Comparison of ENCODE assay signal across 8 cellular contexts in the genomic region with DNA sequence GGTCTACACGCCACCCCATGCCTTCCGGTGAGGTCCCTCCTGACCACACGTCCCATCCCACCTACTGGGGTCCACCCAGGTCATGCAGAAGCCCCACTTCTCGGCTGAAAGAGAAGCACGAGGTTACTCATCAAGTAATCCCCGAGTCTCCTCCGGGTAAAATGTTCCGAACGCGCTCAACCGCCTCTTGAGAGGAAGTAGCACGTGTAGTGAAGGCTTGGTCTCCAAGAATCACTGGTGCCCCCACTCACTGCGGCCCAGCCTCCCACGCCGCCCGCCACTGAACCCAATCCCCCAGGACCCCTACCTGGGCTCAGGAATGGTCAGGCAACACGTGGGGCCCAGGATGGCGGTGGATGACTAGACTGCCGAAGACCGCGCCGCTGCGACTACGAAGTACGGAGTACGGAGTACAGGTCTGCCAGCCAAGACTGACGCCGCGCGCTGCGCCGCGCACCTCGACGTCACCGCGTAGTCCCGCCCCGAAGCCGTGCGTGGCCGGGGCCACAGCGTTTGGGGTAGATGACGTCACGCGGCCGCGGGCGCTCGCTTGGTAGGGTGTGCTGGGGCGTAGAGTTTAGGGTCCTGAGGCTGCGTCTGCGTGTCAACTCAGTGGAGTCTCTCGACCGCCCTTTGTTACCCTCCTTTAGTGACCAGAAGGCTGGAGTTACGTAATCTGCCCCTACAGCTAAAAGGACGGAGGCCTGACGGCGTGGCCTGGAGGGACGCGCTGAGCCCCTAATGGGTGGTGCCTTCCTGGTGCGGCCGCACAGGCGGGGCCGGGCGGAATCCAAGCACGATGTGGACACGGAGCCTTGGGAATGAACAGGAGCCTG. TPM values are rescaled to one million over a fixed set of nuclear protein-coding genes. Genes with fewer than 3 reads are reported as not detected.
A peak's percentile ranks its signal among the peaks of the same experiment; 100 is the strongest.
DNase-seq lines count a peak whose midpoint lies in the region; ATAC-seq and TF ChIP-seq lines count a peak whose summit lies in the region.

No MANE protein-coding gene starts in this region.

- H3K27me3 ChIP-seq in BLaER1, result no peaks in the 10 kb centered on the region

- peaks cover 72% of the 10 kb centered on the region for H3K4me1 ChIP-seq in BLaER1

- H3K4me2 ChIP-seq in BLaER1, result peak overlapping the region; percentile 98

- H3K9me3 ChIP-seq in BLaER1, result no peaks in the 10 kb centered on the region

- peak overlapping the region; percentile 99 for H3K9ac ChIP-seq in BLaER1

- peak; percentile 96 for DNase-seq in NCI-H748 (lab: John Stamatoyannopoulos, UW; ENCODE audit: unreplicated experiment)
- DNase-seq in activated CD4-positive, alpha-beta T cell treated with anti-CD3 and anti-CD28 coated beads, Interleukin-2, amount 50 U/mL, for 48 hours, result peak; percentile 95
- peak; percentile 87 to 96 for DNase-seq in dermis microvascular lymphatic vessel endothelial cell (ENCODE audit: low read depth in 2 of 2)
- DNase-seq in lower leg skin (ENCODE audit: low spot score in 2 of 2), result peak; percentile 90 to 98
- peak; percentile 96 to 97 for DNase-seq in stimulated activated CD4-positive, alpha-beta T cell treated with anti-CD3 and anti-CD28 coated beads, Interleukin-4, amount 100 ng/mL, for 4 hours

- H3K4me3 ChIP-seq in BLaER1 (peak overlapping the region; percentile 91), lower leg skin (ENCODE audit: low read depth, poor library complexity, severe bottlenecking) (peak overlapping the region; percentile 53)

- peaks cover 43% of the 10 kb centered on the region for H4K20me1 ChIP-seq in BLaER1

- peak in 1 of 2 donors; percentile 81 for TF ChIP-seq POLR2A in lower leg skin (IDR thresholded peaks at IDR 0.05)

- intact Hi-C loops in lower leg skin (cut with DNase I; ENCODE audit: low total_unique reads), result no loop called here

- WGBS in lower leg skin, 2 donors, result 0% methylated on average over 29 to 65 of the region's 68 CpGs

- peaks cover 46% of the 10 kb centered on the region for H3K36me3 ChIP-seq in BLaER1

- ATAC-seq in GM19324 (IDR thresholded peaks at IDR 0.05; ENCODE audit: low FRiP score, unreplicated experiment) (peak; percentile 94), HG03460 (IDR thresholded peaks at IDR 0.05; ENCODE audit: unreplicated experiment) (peak; percentile 95)

- peak overlapping the region; percentile 97 for H3K27ac ChIP-seq in BLaER1

- no peak for TF ChIP-seq CTCF in lower leg skin (IDR thresholded peaks at IDR 0.05)

RNA-seq across cellular contexts. Expression of a gene that starts 7.6 kb away (rescaled TPM):
- under 0.01 and 0.13 TPM in 2 replicates for total RNA-seq in dermis microvascular lymphatic vessel endothelial cell
- total RNA-seq in lower leg skin, result 1 to 10 TPM; 1.1 to 3.0 (median 2.2) TPM

RNA-seq across cellular contexts. Expression of a gene that starts 13.6 kb away (rescaled TPM):
- total RNA-seq in dermis microvascular lymphatic vessel endothelial cell (44.4 and 63.2 TPM in 2 replicates), lower leg skin (10 to 100 TPM; 25.1 to 45.7 (median 32.6) TPM)

Comparison
In these comparisons a context has a peak if more than half of its experiments do, and no peak if none do; other contexts are left out.
1. Peak in every context shown above with its lines: DNase-seq, ATAC-seq, H3K4me3 ChIP-seq and H3K27ac ChIP-seq.